Comparison of ENCODE assay signal across 11 cellular contexts in the genomic region with DNA sequence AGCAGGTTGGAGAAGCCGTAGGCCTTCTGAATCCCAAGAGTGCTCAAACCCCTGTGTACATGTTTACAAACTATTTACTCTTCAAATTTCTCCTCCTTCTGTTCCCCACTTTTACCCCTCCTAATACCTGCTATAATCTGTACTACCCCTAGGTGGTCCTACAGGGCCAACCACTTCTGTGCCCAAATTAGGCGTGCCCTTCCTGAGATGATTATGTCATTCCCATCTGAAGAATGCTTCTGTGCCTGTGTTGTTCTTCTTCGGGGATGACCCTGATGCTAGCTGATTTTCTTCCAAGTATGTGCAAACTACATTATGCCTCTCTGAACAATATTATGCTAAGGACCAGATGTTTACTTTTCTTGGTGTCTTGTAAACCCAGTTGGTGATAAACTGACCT. TPM values are rescaled to one million over a fixed set of nuclear protein-coding genes. Genes with fewer than 3 reads are reported as not detected.
A peak's percentile ranks its signal among the peaks of the same experiment; 100 is the strongest.
DNase-seq lines count a peak whose midpoint lies in the region; ATAC-seq, FAIRE-seq and TF ChIP-seq lines count a peak whose summit lies in the region.
"Had no signal": no experiment of that assay in that cellular context is flagged by ENCODE, and none has a peak within 500 bp of the region (broad histone marks: within the 10 kb centered on the region; RNA-seq: fewer than 3 reads in every experiment).

No MANE protein-coding gene starts in this region.

- H3K9ac ChIP-seq in HUES64 (ENCODE audit: low read depth, low read length) = no peak overlapping the region

- TF ChIP-seq CTCF in Panc1 (IDR thresholded peaks at IDR 0.05) (peak; percentile 14; the same call in 1 of the 2 replicates), mesothelial cell of epicardium (IDR thresholded peaks at IDR 0.05; ENCODE audit: unreplicated experiment) (peak; percentile 19)

- CTCF ChIA-PET in Panc1 (lab: Charles Lee) = no interaction called here
- CTCF ChIA-PET in T-cell (lab: Charles Lee) = no interaction called here
- CTCF ChIA-PET in CD8-positive, alpha-beta memory T cell (lab: Charles Lee) = no interaction called here

- no peak overlapping the region for H3K4me3 ChIP-seq in HUES64 (ENCODE audit: low read length)
- H3K4me3 ChIP-seq in Panc1 (ENCODE audit: low read depth in 2 of 2, low read length in 2 of 2) = no peak overlapping the region
- no peak overlapping the region for H3K4me3 ChIP-seq in CD8-positive, alpha-beta memory T cell (ENCODE audit: low read length)
- H3K4me3 ChIP-seq: esophagus squamous epithelium had no signal

- intact Hi-C loops in Panc1 (cut with micrococcal nuclease; ENCODE audit: unreplicated experiment) = no loop called here

- in situ Hi-C loops in Panc1 (cut with HindIII; ENCODE audit: low pct_unique_long_range_greater_than_20kb, low sequenced_read_pairs) = no loop called here

- H3K27me3 ChIP-seq in HUES64 (ENCODE audit: insufficient read depth, low read length) (no peaks in the 10 kb centered on the region; the same call in 1 of the 2 replicates), Panc1 (ENCODE audit: control insufficient read depth, insufficient read depth, low read length) (no peaks in the 10 kb centered on the region)
- H3K27me3 ChIP-seq in CD8-positive, alpha-beta memory T cell (ENCODE audit: insufficient read depth, low read length, poor library complexity, severe bottlenecking) = no peaks in the 10 kb centered on the region
- H3K27me3 ChIP-seq: esophagus squamous epithelium had no signal

- no peak for TF ChIP-seq POLR2A in GM12891 (IDR thresholded peaks at IDR 0.05; ENCODE audit: low read depth, low read length)

- POLR2A ChIA-PET in Panc1 (lab: Charles Lee) (no interaction called here), T-cell (lab: Charles Lee) (no interaction called here)
- POLR2A ChIA-PET in CD8-positive, alpha-beta memory T cell (lab: Charles Lee) = no interaction called here

- WGBS in HUES64 = 85% methylated on average over 3 of the region's 3 CpGs

- H3K36me3 ChIP-seq in HUES64 (ENCODE audit: insufficient read depth, low read length) (no peaks in the 10 kb centered on the region), Panc1 (ENCODE audit: control insufficient read depth, insufficient read depth, low read length) (no peaks in the 10 kb centered on the region)
- H3K36me3 ChIP-seq in CD8-positive, alpha-beta memory T cell (ENCODE audit: insufficient read depth, low read length) = no peaks in the 10 kb centered on the region
- H3K36me3 ChIP-seq: esophagus squamous epithelium had no signal

- H3K9me3 Mint-ChIP-seq in mesothelial cell of epicardium = no peaks in the 10 kb centered on the region
- no peaks in the 10 kb centered on the region for H3K9me3 Mint-ChIP-seq in T-cell
- H3K9me3 Mint-ChIP-seq in CD8-positive, alpha-beta memory T cell = peaks cover 0 to 2% (median 0%) of the 10 kb centered on the region in 5 donors

- H3K27ac Mint-ChIP-seq in mesothelial cell of epicardium (no peak overlapping the region), T-cell (no peak overlapping the region)
- no peak overlapping the region for H3K27ac Mint-ChIP-seq in CD8-positive, alpha-beta memory T cell

- BruUV-seq in Panc1 (replicated peaks; lab: Mats Ljungman, UMichigan) = no TSS peak

- H3K4me1 Mint-ChIP-seq in mesothelial cell of epicardium = peaks cover 8% of the 10 kb centered on the region
- H3K4me1 Mint-ChIP-seq in T-cell = no peaks in the 10 kb centered on the region
- H3K4me1 Mint-ChIP-seq in CD8-positive, alpha-beta memory T cell = no peaks in the 10 kb centered on the region

- peak overlapping the region; percentile 27; the same call in 1 of the 2 replicates for H3K27ac ChIP-seq in HUES64 (ENCODE audit: low read depth, low read length)
- H3K27ac ChIP-seq in Panc1 (ENCODE audit: low read length) = no peak overlapping the region
- no peak overlapping the region for H3K27ac ChIP-seq in CD8-positive, alpha-beta memory T cell (ENCODE audit: low read depth, low read length)
- H3K27ac ChIP-seq: esophagus squamous epithelium had no signal

- peak; percentile 12 for DNase-seq in GM12891 (ENCODE audit: insufficient read length, low spot score)
- no peak for DNase-seq in Panc1 (ENCODE audit: low read depth, low spot score)
- no peak for DNase-seq in mesothelial cell of epicardium (ENCODE audit: low spot score in 2 of 2, unreplicated experiment in 2 of 2)
- DNase-seq in T-cell = no peak
- no peak for DNase-seq in CD8-positive, alpha-beta memory T cell
- DNase-seq in mucosa of gallbladder (ENCODE audit: low spot score) = no peak
- no peak for DNase-seq in NCI-H1930 (lab: John Stamatoyannopoulos, UW)
- DNase-seq: activated CD4-positive, alpha-beta T cell treated with anti-CD3 and anti-CD28 coated beads, Interleukin-2, amount 50 U/mL, for 4 hours; esophagus squamous epithelium; right cardiac atrium had no signal

- H3K4me3 Mint-ChIP-seq in mesothelial cell of epicardium (no peak overlapping the region), T-cell (no peak overlapping the region)
- no peak overlapping the region for H3K4me3 Mint-ChIP-seq in CD8-positive, alpha-beta memory T cell

- no peaks in the 10 kb centered on the region for H3K9me3 ChIP-seq in HUES64 (ENCODE audit: insufficient read depth, low read depth, low read length)
- H3K9me3 ChIP-seq in Panc1 (ENCODE audit: control insufficient read depth, insufficient read depth, low read depth, low read length) = no peaks in the 10 kb centered on the region
- no peaks in the 10 kb centered on the region for H3K9me3 ChIP-seq in CD8-positive, alpha-beta memory T cell (ENCODE audit: low read length)
- H3K9me3 ChIP-seq: esophagus squamous epithelium had no signal

- H3K4me1 ChIP-seq in HUES64 (ENCODE audit: insufficient read depth, low read length) (peaks cover 39% of the 10 kb centered on the region), Panc1 (ENCODE audit: control insufficient read depth, insufficient read depth, low read length) (no peaks in the 10 kb centered on the region)
- H3K4me1 ChIP-seq in CD8-positive, alpha-beta memory T cell (ENCODE audit: insufficient read depth, low read length) = no peaks in the 10 kb centered on the region

- H3K27me3 Mint-ChIP-seq in mesothelial cell of epicardium (ENCODE audit: low read depth) (no peaks in the 10 kb centered on the region), T-cell (no peaks in the 10 kb centered on the region)
- peaks cover 0 to 3% of the 10 kb centered on the region in 2 donors for H3K27me3 Mint-ChIP-seq in CD8-positive, alpha-beta memory T cell

- H3K36me3 Mint-ChIP-seq in mesothelial cell of epicardium (no peaks in the 10 kb centered on the region), T-cell (no peaks in the 10 kb centered on the region)
- H3K36me3 Mint-ChIP-seq in CD8-positive, alpha-beta memory T cell = no peaks in the 10 kb centered on the region

- peak; percentile 13 for FAIRE-seq in GM12891 (lab: Jason Lieb, UNC)

- ATAC-seq in Panc1 = no peak
- no peak for ATAC-seq in T-cell (replicated peaks in 1 of 4)
- ATAC-seq: right cardiac atrium had no signal

TF ChIP-seq in GM12891, 5 proteins besides CTCF, POLR2A, EP300 and RAD21:
- no peak for TF ChIP-seq PAX5 (IDR thresholded peaks at IDR 0.05; ENCODE audit: insufficient read depth, low read length, severe bottlenecking)
- TF ChIP-seq POLR2AphosphoS5 (IDR thresholded peaks at IDR 0.05; ENCODE audit: low read depth, low read length) = no peak
- no peak for TF ChIP-seq TAF1 (IDR thresholded peaks at IDR 0.05; ENCODE audit: low read depth, low read length)
- TF ChIP-seq POU2F2 (IDR thresholded peaks at IDR 0.05; ENCODE audit: low read depth, low read length) = no peak
- no peak for TF ChIP-seq SPI1 (IDR thresholded peaks at IDR 0.05; ENCODE audit: low read depth, low read length)

RNA-seq across cellular contexts. Expression of a gene that starts 20.5 kb away (rescaled TPM):
- not detected for polyA plus RNA-seq in GM12891 (2012; ENCODE audit: low read depth, missing spikeins)
- polyA plus RNA-seq in HUES64 (2013, experiment 1 of 2) = not detected
- not detected for polyA plus RNA-seq in HUES64 (2013, experiment 2 of 2)
- total RNA-seq in Panc1 (2021; ENCODE audit: unreplicated experiment) (not detected), mesothelial cell of epicardium (not detected in 3 replicates), T-cell (not detected), mucosa of gallbladder (12.2 TPM)
- not detected for polyA plus RNA-seq in Panc1 (2012; ENCODE audit: insufficient read length)
- not detected for total RNA-seq in CD8-positive, alpha-beta memory T cell
- not detected for polyA plus RNA-seq in CD8-positive, alpha-beta memory T cell
- total RNA-seq: esophagus squamous epithelium, right cardiac atrium had no signal
- polyA plus RNA-seq: right cardiac atrium had no signal

Comparison
In these comparisons a context has a peak if more than half of its experiments do, and no peak if none do; other contexts are left out.
1. RNA of a gene that starts 20.5 kb away (total RNA-seq): 12.2 TPM in mucosa of gallbladder (single experiment); not detected in Panc1 (single experiment), not detected in mesothelial cell of epicardium, not detected in T-cell and not detected in CD8-positive, alpha-beta memory T cell; every median in the first group is over 10 times any median in the second.